18 cellular contexts compared by ENCODE assay signal in the genomic region with DNA sequence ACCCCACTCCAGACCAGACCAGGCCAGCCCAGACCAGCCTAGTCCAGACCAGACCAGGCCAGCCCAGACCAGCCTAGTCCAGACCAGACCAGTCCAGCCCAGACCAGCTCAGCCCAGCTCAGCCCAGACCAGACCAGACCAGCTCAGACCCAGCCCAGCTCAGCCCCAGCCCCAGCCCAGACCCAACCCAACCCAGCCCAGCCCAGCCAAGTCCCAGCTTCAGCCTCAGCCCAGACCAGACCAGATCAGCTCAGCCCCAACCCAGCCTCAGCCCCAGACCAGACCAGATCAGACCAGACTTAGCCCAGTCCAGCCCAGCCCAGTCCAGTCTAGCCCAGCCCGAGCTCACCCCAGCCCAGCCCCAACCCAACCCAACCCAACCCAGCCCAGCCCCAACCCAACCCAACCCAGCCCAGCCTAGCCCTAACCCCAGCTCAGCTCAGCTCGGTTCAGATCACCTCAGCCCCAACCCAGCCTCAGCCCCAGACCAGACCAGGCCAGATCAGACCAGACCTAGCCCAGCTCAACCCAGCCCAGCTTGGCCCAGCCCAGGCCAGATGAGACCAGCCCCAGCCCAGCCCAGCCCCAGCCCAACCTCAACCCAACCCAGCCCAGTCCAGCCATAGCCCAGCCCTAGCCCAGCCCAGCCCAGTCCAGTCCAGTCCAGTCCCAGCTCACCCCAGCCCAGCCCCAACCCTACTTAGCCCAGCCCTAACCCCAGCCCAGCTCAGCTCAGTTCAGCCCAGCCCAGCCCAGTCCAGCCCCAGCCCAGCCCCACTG.
"Had no signal": no experiment of that assay in that cellular context is flagged by ENCODE, and none has a peak within 500 bp of the region (broad histone marks: within the 10 kb centered on the region; RNA-seq: fewer than 3 reads in every experiment).

No MANE protein-coding gene starts in this region.

- ATAC-seq: sciatic nerve had no signal

- DNase-seq: activated CD4-positive, alpha-beta T cell treated with anti-CD3 and anti-CD28 coated beads, Interleukin-2, amount 10 ng/mL, durations not matched to agents 24 days and 14 days; activated CD8-positive, alpha-beta memory T cell treated with anti-CD3 and anti-CD28 coated beads, Interleukin-2, amount 50 U/mL, for 48 hours; activated effector memory CD4-positive, alpha-beta T cell treated with Interleukin-2 at 50 U/mL for 16 hours; activated naive CD4-positive, alpha-beta T cell treated with anti-CD3 and anti-CD28 coated beads, Interleukin-2, amount 10 ng/mL, durations not matched to agents 7 days and 5 days; activated naive CD8-positive, alpha-beta T cell treated with anti-CD3 and anti-CD28 coated beads, Interleukin-2, amount 50 U/mL, for 24 hours; activated T-cell treated with anti-CD3 and anti-CD28 coated beads, Interleukin-2, amount 50 U/mL, for 48 hours; anterior cingulate cortex; brain microvascular endothelial cell; cerebellar nuclear complex; effector CD4-positive, alpha-beta T cell; foreskin fibroblast; left cardiac atrium; stimulated activated naive CD4-positive, alpha-beta T cell treated with Interleukin-2 at 50 U/mL for 16 hours; uterus had no signal

- H3K27ac ChIP-seq: brain microvascular endothelial cell, pancreas, tibial nerve, uterus had no signal

- H3K4me3 ChIP-seq: lung, pancreas, tibial nerve, uterus had no signal

- H3K9me3 Mint-ChIP-seq: activated naive CD4-positive, alpha-beta T cell treated with anti-CD3 and anti-CD28 coated beads, Interleukin-2, amount 10 ng/mL, durations not matched to agents 7 days and 5 days had no signal

- H3K27me3 Mint-ChIP-seq: activated naive CD8-positive, alpha-beta T cell treated with anti-CD3 and anti-CD28 coated beads, Interleukin-2, amount 50 U/mL, for 24 hours had no signal

- H3K27ac Mint-ChIP-seq: activated CD4-positive, alpha-beta T cell treated with anti-CD3 and anti-CD28 coated beads, Interleukin-2, amount 10 ng/mL, durations not matched to agents 24 days and 14 days; activated naive CD4-positive, alpha-beta T cell treated with anti-CD3 and anti-CD28 coated beads, Interleukin-2, amount 10 ng/mL, durations not matched to agents 7 days and 5 days; activated naive CD8-positive, alpha-beta T cell treated with anti-CD3 and anti-CD28 coated beads, Interleukin-2, amount 50 U/mL, for 24 hours had no signal

- H3K36me3 ChIP-seq: brain microvascular endothelial cell, pancreas, tibial nerve, uterus had no signal

- H3K27me3 ChIP-seq: brain microvascular endothelial cell, pancreas, tibial nerve, uterus had no signal

- H3K36me3 Mint-ChIP-seq: activated naive CD4-positive, alpha-beta T cell treated with anti-CD3 and anti-CD28 coated beads, Interleukin-2, amount 10 ng/mL, durations not matched to agents 7 days and 5 days had no signal

- H3K4me3 Mint-ChIP-seq: activated CD4-positive, alpha-beta T cell treated with anti-CD3 and anti-CD28 coated beads, Interleukin-2, amount 10 ng/mL, durations not matched to agents 24 days and 14 days; activated naive CD4-positive, alpha-beta T cell treated with anti-CD3 and anti-CD28 coated beads, Interleukin-2, amount 10 ng/mL, durations not matched to agents 7 days and 5 days; activated naive CD8-positive, alpha-beta T cell treated with anti-CD3 and anti-CD28 coated beads, Interleukin-2, amount 50 U/mL, for 24 hours had no signal

- H3K4me1 ChIP-seq: pancreas, tibial nerve, uterus had no signal

- H3K4me1 Mint-ChIP-seq: activated CD4-positive, alpha-beta T cell treated with anti-CD3 and anti-CD28 coated beads, Interleukin-2, amount 10 ng/mL, durations not matched to agents 24 days and 14 days; activated naive CD4-positive, alpha-beta T cell treated with anti-CD3 and anti-CD28 coated beads, Interleukin-2, amount 10 ng/mL, durations not matched to agents 7 days and 5 days had no signal

- H3K9me3 ChIP-seq: pancreas, uterus had no signal
